13 cellular contexts compared by ENCODE assay signal in genomic region chr1:114319480-114319879, GRCh38.
DNase-seq lines count a peak whose midpoint lies in the region; ATAC-seq and TF ChIP-seq lines count a peak whose summit lies in the region.
"Had no signal": no experiment of that assay in that cellular context is flagged by ENCODE, and none has a peak within 500 bp of the region (broad histone marks: within the 10 kb centered on the region; RNA-seq: fewer than 3 reads in every experiment).

No MANE protein-coding gene starts in this region.

- H3K27ac ChIP-seq in SJCRH30 (peak overlapping the region; percentile 42), epithelial cell of prostate (peak overlapping the region; percentile 23), osteoblast (ENCODE audit: low read depth, low read length) (peak overlapping the region; percentile 76), esophagus squamous epithelium (no peak overlapping the region)
- H3K27ac ChIP-seq: heart left ventricle had no signal

- WGBS in esophagus squamous epithelium, 2 donors = 13 to 32% methylated on average over 2 of the region's 2 CpGs

- H4K20me1 ChIP-seq in osteoblast (ENCODE audit: insufficient read depth, low read length) = no peaks in the 10 kb centered on the region

- H3K4me3 ChIP-seq in SJCRH30 (no peak overlapping the region), osteoblast (ENCODE audit: insufficient read depth, low read length) (peak overlapping the region; percentile 24), esophagus squamous epithelium (no peak overlapping the region)
- H3K4me3 ChIP-seq: heart left ventricle, mucosa of descending colon had no signal

- TF ChIP-seq CTCF in osteoblast (IDR thresholded peaks at IDR 0.05; ENCODE audit: extremely low read depth, low read depth, low read length) = no peak
- no peak for TF ChIP-seq CTCF in esophagus squamous epithelium (IDR thresholded peaks at IDR 0.05)

- H3K79me2 ChIP-seq in osteoblast (ENCODE audit: insufficient read depth, low read length) = no peaks in the 10 kb centered on the region

- H3K4me1 ChIP-seq in SJCRH30 = peaks cover 27% of the 10 kb centered on the region
- H3K4me1 ChIP-seq in osteoblast (ENCODE audit: insufficient read depth, low read length) = peaks cover 58% of the 10 kb centered on the region
- H3K4me1 ChIP-seq in esophagus squamous epithelium = no peaks in the 10 kb centered on the region
- H3K4me1 ChIP-seq: heart left ventricle had no signal

- ATAC-seq in HG02870 (IDR thresholded peaks at IDR 0.05; ENCODE audit: unreplicated experiment) = no peak
- ATAC-seq: heart left ventricle, mucosa of descending colon had no signal

- DNase-seq in Daoy (ENCODE audit: low read depth) = peak; percentile 55
- DNase-seq in SJCRH30 = no peak
- no peak for DNase-seq in epithelial cell of prostate (ENCODE audit: low read depth, low spot score)
- DNase-seq in osteoblast (ENCODE audit: insufficient read length, low spot score, missing footprints) = peak; percentile 88
- DNase-seq in SIG-M5 (lab: John Stamatoyannopoulos, UW) = no peak
- no peak for DNase-seq in NCI-H1048 (lab: John Stamatoyannopoulos, UW)
- DNase-seq in esophagus squamous epithelium (lab: John Stamatoyannopoulos, UW) = no peak
- DNase-seq: activated T-cell treated with anti-CD3 and anti-CD28 coated beads, Interleukin-2, amount 50 U/mL, for 24 hours; heart left ventricle; KBM-7; mucosa of descending colon; substantia nigra had no signal

- H2AFZ ChIP-seq in osteoblast (ENCODE audit: low read length) = no peak overlapping the region

- intact Hi-C loops in esophagus squamous epithelium (cut with DNase I) = no loop called here

- H3K27me3 ChIP-seq in SJCRH30 (no peaks in the 10 kb centered on the region), osteoblast (ENCODE audit: insufficient read depth, low read length) (no peaks in the 10 kb centered on the region), esophagus squamous epithelium (no peaks in the 10 kb centered on the region)
- H3K27me3 ChIP-seq: heart left ventricle had no signal

- TF ChIP-seq POLR2A in esophagus squamous epithelium (IDR thresholded peaks at IDR 0.05) = no peak

- no peaks in the 10 kb centered on the region for H3K36me3 ChIP-seq in SJCRH30
- no peaks in the 10 kb centered on the region for H3K36me3 ChIP-seq in osteoblast (ENCODE audit: insufficient read depth, low read length)
- H3K36me3 ChIP-seq in esophagus squamous epithelium = no peaks in the 10 kb centered on the region
- H3K36me3 ChIP-seq: heart left ventricle had no signal

- peak overlapping the region; percentile 71 for H3K4me2 ChIP-seq in osteoblast (ENCODE audit: insufficient read depth, low read length)

- H3K9me3 ChIP-seq in SJCRH30 (replicated peaks) (no peaks in the 10 kb centered on the region), osteoblast (ENCODE audit: low read depth, low read length) (no peaks in the 10 kb centered on the region), esophagus squamous epithelium (no peaks in the 10 kb centered on the region)
- H3K9me3 ChIP-seq: heart left ventricle, mucosa of descending colon had no signal

Comparison
In these comparisons a context has a peak if more than half of its experiments do, and no peak if none do; other contexts are left out.
1. DNase-seq: peak in Daoy (single experiment) and osteoblast (single experiment); none in SJCRH30 (0 of 2), epithelial cell of prostate (single experiment), SIG-M5 (single experiment), NCI-H1048 (single experiment) and esophagus squamous epithelium (single experiment).
2. H3K27ac ChIP-seq: peak in SJCRH30 (single experiment), epithelial cell of prostate (single experiment) and osteoblast (single experiment); none in esophagus squamous epithelium (0 of 4).